ENCODE assay signal across 8 cellular contexts in the genomic region with DNA sequence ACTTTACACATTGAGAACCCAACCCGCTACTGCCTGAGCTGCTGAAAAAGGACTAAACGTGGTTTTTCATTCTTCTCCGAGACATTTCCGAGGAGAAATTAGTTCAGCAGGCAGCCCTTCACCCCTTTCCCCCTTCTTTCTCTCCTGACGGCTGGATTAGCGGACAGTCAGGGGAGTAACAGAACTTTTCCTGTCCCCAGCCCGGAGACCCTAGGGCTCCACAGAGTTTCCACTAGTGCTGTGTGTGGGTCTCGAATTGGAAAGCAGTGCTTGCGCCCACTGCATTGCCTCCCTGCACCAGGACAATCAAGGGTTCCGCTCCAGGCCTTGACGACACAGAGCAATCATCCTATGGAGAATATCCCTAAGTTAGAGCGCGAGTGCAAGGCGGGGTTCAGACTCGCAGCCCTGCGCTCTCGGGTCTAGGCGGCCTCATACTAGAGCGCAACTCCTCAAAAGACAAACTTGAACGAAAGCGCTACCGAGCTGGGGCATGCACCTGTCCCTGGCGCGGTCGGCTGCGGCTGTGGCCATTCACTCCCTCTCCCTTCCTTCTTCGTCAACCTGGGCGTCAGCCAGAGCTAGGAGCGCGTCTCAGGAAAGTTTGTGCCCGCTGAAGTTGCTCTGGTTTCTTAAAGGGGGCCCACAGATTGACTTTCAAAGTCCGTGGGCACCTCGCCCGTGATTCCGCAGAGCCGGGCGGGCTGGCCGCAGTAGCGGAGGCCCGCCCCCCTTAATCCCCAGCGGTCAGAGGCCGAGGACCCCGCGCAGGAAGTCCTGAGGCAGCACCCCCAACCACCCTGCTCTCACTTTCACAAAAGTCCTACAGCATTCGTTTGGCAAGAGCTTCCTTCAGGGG. TPM values are rescaled to one million over a fixed set of nuclear protein-coding genes. Genes with fewer than 3 reads are reported as not detected.
DNase-seq lines count a peak whose midpoint lies in the region; ATAC-seq, FAIRE-seq and TF ChIP-seq lines count a peak whose summit lies in the region.

No MANE protein-coding gene starts in this region.

- in situ Hi-C loops in KBM-7 (cut with MboI; ENCODE audit: low pct_unique_long_range_greater_than_20kb, low sequenced_read_pairs), result loop anchor here (25.0 kb wide), 2 partner anchors 505 to 845 kb away; no protein-coding TSS in a partner anchor

- no peak for ATAC-seq in GM21576 (IDR thresholded peaks at IDR 0.05; ENCODE audit: unreplicated experiment)

- H3K27me3 ChIP-seq in AG04450 (ENCODE audit: control insufficient read depth, insufficient read depth, low read length), result no peaks in the 10 kb centered on the region

- no peaks in the 10 kb centered on the region for H3K9me3 Mint-ChIP-seq in mesothelial cell of epicardium

- peaks cover 36% of the 10 kb centered on the region for H3K4me1 Mint-ChIP-seq in mesothelial cell of epicardium

- CTCF ChIA-PET in AG04450 (lab: Charles Lee), result interaction anchor here (0.7 to 4.2 kb wide), 7 partner anchors 8 to 837 kb away, joined by 3 to 20 read pairs (median 4); no protein-coding TSS in a partner anchor

- no peak for DNase-seq in AG04450 (ENCODE audit: low read depth, low spot score)
- peak; percentile 37 for DNase-seq in KBM-7
- DNase-seq in ecto neural progenitor cell (ENCODE audit: low spot score), result peak; percentile 62
- DNase-seq in mesothelial cell of epicardium (ENCODE audit: low spot score in 2 of 2, unreplicated experiment in 2 of 2), result peak in 1 of 2 experiments; percentile 50
- DNase-seq in NCI-H2081 (lab: John Stamatoyannopoulos, UW), result no peak
- no peak for DNase-seq in NCI-H1092 (lab: John Stamatoyannopoulos, UW)
- DNase-seq in GM12892 (ENCODE audit: insufficient read length), result no peak

- POLR2A ChIA-PET in AG04450 (lab: Yijun Ruan, JAX), result interaction anchor here (1.0 to 2.7 kb wide), 14 partner anchors 10 to 842 kb away, joined by 3 to 18 read pairs (median 5); no protein-coding TSS in a partner anchor

- peaks cover 100% of the 10 kb centered on the region for H3K27me3 Mint-ChIP-seq in mesothelial cell of epicardium (ENCODE audit: low read depth)

- peak overlapping the region; percentile 77 for H3K27ac ChIP-seq in AG04450 (ENCODE audit: low read depth, low read length)

- peaks cover 12% of the 10 kb centered on the region; the same call in 1 of the 2 replicates for H3K9me3 ChIP-seq in AG04450 (ENCODE audit: control insufficient read depth, insufficient read depth, low read length)

- H3K4me3 ChIP-seq in AG04450 (ENCODE audit: low read depth, low read length), result peak overlapping the region; percentile 93

- peaks cover 2% of the 10 kb centered on the region for H3K36me3 Mint-ChIP-seq in mesothelial cell of epicardium

- H3K4me3 Mint-ChIP-seq in mesothelial cell of epicardium, result peak overlapping the region; percentile 76

- H3K27ac Mint-ChIP-seq in mesothelial cell of epicardium, result no peak overlapping the region

- no peak for FAIRE-seq in GM12892 (lab: Jason Lieb, UNC)

- no peak for TF ChIP-seq POLR2A in GM12892 (IDR thresholded peaks at IDR 0.05; ENCODE audit: low read depth, low read length)

- no peak for TF ChIP-seq CTCF in AG04450 (IDR thresholded peaks at IDR 0.05; ENCODE audit: low read depth, low read length)
- no peak for TF ChIP-seq CTCF in mesothelial cell of epicardium (IDR thresholded peaks at IDR 0.05; ENCODE audit: unreplicated experiment)

RNA-seq across cellular contexts. Expression of a gene that starts 0.8 kb away (rescaled TPM):
- 13.5 and 14.0 TPM in 2 replicates for polyA plus RNA-seq in AG04450 (2011; rRNA removed)
- polyA minus RNA-seq in AG04450 (2011; rRNA and poly(A)+ RNA removed), result 11.5 and 14.0 TPM in 2 replicates
- 23.4 to 27.8 TPM (median 26.0 TPM) in 3 replicates for total RNA-seq in mesothelial cell of epicardium
- polyA plus RNA-seq in GM12892 (2012; ENCODE audit: missing spikeins), result not detected

Comparison
In these comparisons a context has a peak if more than half of its experiments do, and no peak if none do; other contexts are left out.
1. DNase-seq: peak in KBM-7 (single experiment) and ecto neural progenitor cell (single experiment); none in AG04450 (single experiment), NCI-H2081 (0 of 2), NCI-H1092 (single experiment) and GM12892 (single experiment).